ENCODE assay signal across 8 cellular contexts in genomic region chr11:33891714-33892327, GRCh38. TPM values are rescaled to one million over a fixed set of nuclear protein-coding genes. Genes with fewer than 3 reads are reported as not detected.
DNase-seq lines count a peak whose midpoint lies in the region; ATAC-seq lines count a peak whose summit lies in the region.

TSS of gene LMO2 (minus strand) at chr11:33892076. CDS start at chr11:33869716, 22,360 bp downstream.

- H3K36me3 Mint-ChIP-seq in natural killer cell treated with Interleukin-12 subunit alpha and Interleukin-12 subunit beta and Interleukin-15 and Interleukin-18, amount 100 ng/mL, for 72 hours, result peaks cover 8% of the 10 kb centered on the region
- no peaks in the 10 kb centered on the region for H3K36me3 Mint-ChIP-seq in activated CD8-positive, alpha-beta memory T cell treated with anti-CD3 and anti-CD28 coated beads, Interleukin-2, amount 10 ng/mL, durations not matched to agents 7 days and 5 days

- in situ Hi-C loops in G401 (cut with HindIII; ENCODE audit: low sequenced_read_pairs), result no loop called here

- H3K4me1 Mint-ChIP-seq in natural killer cell treated with Interleukin-12 subunit alpha and Interleukin-12 subunit beta and Interleukin-15 and Interleukin-18, amount 100 ng/mL, for 72 hours (ENCODE audit: low read depth in 2 of 2), result peaks cover 30 to 33% of the 10 kb centered on the region in 2 donors
- H3K4me1 Mint-ChIP-seq in activated CD8-positive, alpha-beta memory T cell treated with anti-CD3 and anti-CD28 coated beads, Interleukin-2, amount 10 ng/mL, durations not matched to agents 7 days and 5 days, result peaks cover 21% of the 10 kb centered on the region

- WGBS in adipose tissue, 3 donors, result 52 to 71% (median 57%) methylated on average over 9 of the region's 9 CpGs

- H3K4me3 Mint-ChIP-seq in natural killer cell treated with Interleukin-12 subunit alpha and Interleukin-12 subunit beta and Interleukin-15 and Interleukin-18, amount 100 ng/mL, for 72 hours, result peak within 1 kb of the TSS; percentile 85
- no peak within 1 kb of the TSS for H3K4me3 Mint-ChIP-seq in activated CD8-positive, alpha-beta memory T cell treated with anti-CD3 and anti-CD28 coated beads, Interleukin-2, amount 10 ng/mL, durations not matched to agents 7 days and 5 days

- peaks cover 75 to 78% of the 10 kb centered on the region in 2 donors for H3K27me3 Mint-ChIP-seq in natural killer cell treated with Interleukin-12 subunit alpha and Interleukin-12 subunit beta and Interleukin-15 and Interleukin-18, amount 100 ng/mL, for 72 hours
- peaks cover 88% of the 10 kb centered on the region for H3K27me3 Mint-ChIP-seq in activated CD8-positive, alpha-beta memory T cell treated with anti-CD3 and anti-CD28 coated beads, Interleukin-2, amount 10 ng/mL, durations not matched to agents 7 days and 5 days

- H3K27ac Mint-ChIP-seq in natural killer cell treated with Interleukin-12 subunit alpha and Interleukin-12 subunit beta and Interleukin-15 and Interleukin-18, amount 100 ng/mL, for 72 hours, result peak within 1 kb of the TSS; percentile 69 to 81
- no peak within 1 kb of the TSS for H3K27ac Mint-ChIP-seq in activated CD8-positive, alpha-beta memory T cell treated with anti-CD3 and anti-CD28 coated beads, Interleukin-2, amount 10 ng/mL, durations not matched to agents 7 days and 5 days

- CTCF ChIA-PET in activated CD8-positive, alpha-beta memory T cell treated with anti-CD3 and anti-CD28 coated beads, Interleukin-2, amount 10 ng/mL, durations not matched to agents 7 days and 5 days (lab: Charles Lee), result interaction anchor here (1.4 kb wide), 1 partner anchor 96 kb away, joined by 5 read pairs; no protein-coding TSS in a partner anchor

- no peak for ATAC-seq in natural killer cell treated with Interleukin-12 subunit alpha and Interleukin-12 subunit beta and Interleukin-15 and Interleukin-18, amount 100 ng/mL, for 72 hours
- no peak for ATAC-seq in activated CD8-positive, alpha-beta memory T cell treated with anti-CD3 and anti-CD28 coated beads, Interleukin-2, amount 10 ng/mL, durations not matched to agents 7 days and 5 days
- ATAC-seq in HG03196 (IDR thresholded peaks at IDR 0.05; ENCODE audit: unreplicated experiment), result no peak

- peak; percentile 59 for DNase-seq in G401 (ENCODE audit: low spot score)
- DNase-seq in NCI-H1417 (lab: John Stamatoyannopoulos, UW), result peak; percentile 77 to 97 (median 89)
- no peak for DNase-seq in natural killer cell treated with Interleukin-12 subunit alpha and Interleukin-12 subunit beta and Interleukin-15 and Interleukin-18, amount 100 ng/mL, for 72 hours (ENCODE audit: low spot score)
- DNase-seq in globus pallidus (ENCODE audit: low spot score), result no peak
- no peak for DNase-seq in HuH-7 (ENCODE audit: low spot score)
- no peak for DNase-seq in activated CD8-positive, alpha-beta memory T cell treated with anti-CD3 and anti-CD28 coated beads, Interleukin-2, amount 10 ng/mL, durations not matched to agents 7 days and 5 days

- no peaks in the 10 kb centered on the region for H3K9me3 Mint-ChIP-seq in natural killer cell treated with Interleukin-12 subunit alpha and Interleukin-12 subunit beta and Interleukin-15 and Interleukin-18, amount 100 ng/mL, for 72 hours
- H3K9me3 Mint-ChIP-seq in activated CD8-positive, alpha-beta memory T cell treated with anti-CD3 and anti-CD28 coated beads, Interleukin-2, amount 10 ng/mL, durations not matched to agents 7 days and 5 days (ENCODE audit: low read depth), result no peaks in the 10 kb centered on the region

- no peak within 1 kb of the TSS for H3K27ac ChIP-seq in adipose tissue (ENCODE audit: low read depth, low read length)

RNA-seq across cellular contexts. Expression of gene LMO2, which starts in this region (rescaled TPM):
- total RNA-seq in G401 (2014; rRNA removed; shearing (Covaris generic)), result 0.18 TPM in 1 of 2 replicates, not detected in the other
- 10 to 100 TPM in 2 of 3 donors, 1 to 10 TPM in 1; 4.6 to 44.0 (median 21.5) TPM for polyA plus RNA-seq in adipose tissue
- not detected for total RNA-seq in natural killer cell treated with Interleukin-12 subunit alpha and Interleukin-12 subunit beta and Interleukin-15 and Interleukin-18, amount 100 ng/mL, for 72 hours
- not detected for total RNA-seq in activated CD8-positive, alpha-beta memory T cell treated with anti-CD3 and anti-CD28 coated beads, Interleukin-2, amount 10 ng/mL, durations not matched to agents 7 days and 5 days

Comparison
In these comparisons a context has a peak if more than half of its experiments do, and no peak if none do; other contexts are left out.
1. Peak in DNase-seq in G401; RNA of the gene not detected or under 1 TPM.
2. DNase-seq: peak in NCI-H1417 (3 of 3); none in natural killer cell treated with Interleukin-12 subunit alpha and Interleukin-12 subunit beta and Interleukin-15 and Interleukin-18, amount 100 ng/mL, for 72 hours (single experiment), globus pallidus (single experiment), HuH-7 (single experiment) and activated CD8-positive, alpha-beta memory T cell treated with anti-CD3 and anti-CD28 coated beads, Interleukin-2, amount 10 ng/mL, durations not matched to agents 7 days and 5 days (single experiment).